21 cellular contexts compared by ENCODE assay signal in the genomic region with DNA sequence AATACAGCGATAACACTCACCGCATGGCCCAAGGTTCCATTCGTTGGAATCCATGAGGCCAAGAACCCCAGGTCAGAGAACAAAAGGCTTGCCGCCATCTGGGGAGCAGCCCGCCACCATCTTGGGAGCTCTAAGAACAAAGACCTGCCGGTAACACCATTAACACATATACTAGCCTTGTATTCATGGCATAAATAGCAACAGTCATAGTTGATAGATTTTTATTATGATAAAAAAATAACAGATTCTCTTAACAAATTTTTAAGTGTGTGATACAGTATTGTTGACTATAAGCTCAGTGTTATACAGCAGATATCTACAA.
"Had no signal": no experiment of that assay in that cellular context is flagged by ENCODE, and none has a peak within 500 bp of the region (broad histone marks: within the 10 kb centered on the region; RNA-seq: fewer than 3 reads in every experiment).

No MANE protein-coding gene starts in this region.

- H3K4me3 Mint-ChIP-seq: activated CD4-positive, alpha-beta T cell treated with anti-CD3 and anti-CD28 coated beads, Interleukin-2, amount 10 ng/mL, durations not matched to agents 7 days and 5 days; activated CD8-positive, alpha-beta memory T cell treated with anti-CD3 and anti-CD28 coated beads, Interleukin-2, amount 10 ng/mL, durations not matched to agents 7 days and 5 days; activated CD8-positive, alpha-beta T cell treated with anti-CD3 and anti-CD28 coated beads for 36 hours; activated naive CD4-positive, alpha-beta T cell treated with anti-CD3 and anti-CD28 coated beads, Interleukin-2, amount 50 U/mL, for 24 hours; nephron progenitor cell; stimulated activated effector memory CD8-positive, alpha-beta T cell treated with anti-CD3 and anti-CD28 coated beads, Interleukin-12 subunit alpha, Interleukin-12 subunit beta, amount 100 ng/mL, for 72 hours; stimulated activated naive CD8-positive, alpha-beta T cell treated with anti-CD3 and anti-CD28 coated beads, Interleukin-15, amount 100 ng/mL, for 72 hours had no signal

- H3K27me3 Mint-ChIP-seq: activated CD8-positive, alpha-beta memory T cell treated with anti-CD3 and anti-CD28 coated beads, Interleukin-2, amount 10 ng/mL, durations not matched to agents 7 days and 5 days; activated CD8-positive, alpha-beta T cell treated with anti-CD3 and anti-CD28 coated beads for 36 hours; activated naive CD4-positive, alpha-beta T cell treated with anti-CD3 and anti-CD28 coated beads, Interleukin-2, amount 50 U/mL, for 24 hours; stimulated activated naive CD8-positive, alpha-beta T cell treated with anti-CD3 and anti-CD28 coated beads, Interleukin-15, amount 100 ng/mL, for 72 hours had no signal

- H3K4me1 Mint-ChIP-seq: activated CD4-positive, alpha-beta T cell treated with anti-CD3 and anti-CD28 coated beads, Interleukin-2, amount 10 ng/mL, durations not matched to agents 7 days and 5 days; activated CD8-positive, alpha-beta memory T cell treated with anti-CD3 and anti-CD28 coated beads, Interleukin-2, amount 10 ng/mL, durations not matched to agents 7 days and 5 days; activated naive CD4-positive, alpha-beta T cell treated with anti-CD3 and anti-CD28 coated beads, Interleukin-2, amount 50 U/mL, for 24 hours; nephron progenitor cell; stimulated activated effector memory CD8-positive, alpha-beta T cell treated with anti-CD3 and anti-CD28 coated beads, Interleukin-12 subunit alpha, Interleukin-12 subunit beta, amount 100 ng/mL, for 72 hours; stimulated activated naive CD8-positive, alpha-beta T cell treated with anti-CD3 and anti-CD28 coated beads, Interleukin-15, amount 100 ng/mL, for 72 hours had no signal

- H3K9me3 Mint-ChIP-seq: activated CD4-positive, alpha-beta T cell treated with anti-CD3 and anti-CD28 coated beads, Interleukin-2, amount 10 ng/mL, durations not matched to agents 7 days and 5 days; activated CD8-positive, alpha-beta T cell treated with anti-CD3 and anti-CD28 coated beads for 36 hours; activated naive CD4-positive, alpha-beta T cell treated with anti-CD3 and anti-CD28 coated beads, Interleukin-2, amount 50 U/mL, for 24 hours; stimulated activated effector memory CD8-positive, alpha-beta T cell treated with anti-CD3 and anti-CD28 coated beads, Interleukin-12 subunit alpha, Interleukin-12 subunit beta, amount 100 ng/mL, for 72 hours; stimulated activated naive CD8-positive, alpha-beta T cell treated with anti-CD3 and anti-CD28 coated beads, Interleukin-15, amount 100 ng/mL, for 72 hours had no signal

- H3K36me3 Mint-ChIP-seq: activated CD8-positive, alpha-beta memory T cell treated with anti-CD3 and anti-CD28 coated beads, Interleukin-2, amount 10 ng/mL, durations not matched to agents 7 days and 5 days; activated naive CD4-positive, alpha-beta T cell treated with anti-CD3 and anti-CD28 coated beads, Interleukin-2, amount 50 U/mL, for 24 hours; stimulated activated effector memory CD8-positive, alpha-beta T cell treated with anti-CD3 and anti-CD28 coated beads, Interleukin-12 subunit alpha, Interleukin-12 subunit beta, amount 100 ng/mL, for 72 hours had no signal

- H3K27ac Mint-ChIP-seq: activated CD4-positive, alpha-beta T cell treated with anti-CD3 and anti-CD28 coated beads, Interleukin-2, amount 10 ng/mL, durations not matched to agents 7 days and 5 days; activated CD8-positive, alpha-beta memory T cell treated with anti-CD3 and anti-CD28 coated beads, Interleukin-2, amount 10 ng/mL, durations not matched to agents 7 days and 5 days; activated CD8-positive, alpha-beta T cell treated with anti-CD3 and anti-CD28 coated beads for 36 hours; activated naive CD4-positive, alpha-beta T cell treated with anti-CD3 and anti-CD28 coated beads, Interleukin-2, amount 50 U/mL, for 24 hours; nephron progenitor cell; stimulated activated effector memory CD8-positive, alpha-beta T cell treated with anti-CD3 and anti-CD28 coated beads, Interleukin-12 subunit alpha, Interleukin-12 subunit beta, amount 100 ng/mL, for 72 hours; stimulated activated naive CD8-positive, alpha-beta T cell treated with anti-CD3 and anti-CD28 coated beads, Interleukin-15, amount 100 ng/mL, for 72 hours had no signal

- DNase-seq: activated CD4-positive, alpha-beta T cell treated with anti-CD3 and anti-CD28 coated beads, Interleukin-2, amount 10 ng/mL, durations not matched to agents 7 days and 5 days; activated CD4-positive, CD25-positive, alpha-beta regulatory T cell treated with anti-CD3 and anti-CD28 coated beads, Interleukin-2, amount 50 U/mL, for 72 hours; activated CD8-positive, alpha-beta memory T cell treated with anti-CD3 and anti-CD28 coated beads, Interleukin-2, amount 10 ng/mL, durations not matched to agents 7 days and 5 days; activated CD8-positive, alpha-beta T cell treated with anti-CD3 and anti-CD28 coated beads for 36 hours; activated gamma-delta T cell treated with Interleukin-2 at 50 U/mL for 16 hours; activated T-cell treated with anti-CD3 and anti-CD28 coated beads for 4 hours; aorta; brain microvascular endothelial cell; central memory CD4-positive, alpha-beta T cell; dermis blood vessel endothelial cell; effector CD8-positive, alpha-beta T cell; foreskin keratinocyte; lower lobe of right lung; mesendoderm; mucosa of descending colon; nephron progenitor cell; right cardiac atrium; stimulated activated naive CD8-positive, alpha-beta T cell treated with anti-CD3 and anti-CD28 coated beads, Interleukin-15, amount 100 ng/mL, for 72 hours; tibial artery had no signal
